ENCODE assay signal across 33 cellular contexts in the genomic region with DNA sequence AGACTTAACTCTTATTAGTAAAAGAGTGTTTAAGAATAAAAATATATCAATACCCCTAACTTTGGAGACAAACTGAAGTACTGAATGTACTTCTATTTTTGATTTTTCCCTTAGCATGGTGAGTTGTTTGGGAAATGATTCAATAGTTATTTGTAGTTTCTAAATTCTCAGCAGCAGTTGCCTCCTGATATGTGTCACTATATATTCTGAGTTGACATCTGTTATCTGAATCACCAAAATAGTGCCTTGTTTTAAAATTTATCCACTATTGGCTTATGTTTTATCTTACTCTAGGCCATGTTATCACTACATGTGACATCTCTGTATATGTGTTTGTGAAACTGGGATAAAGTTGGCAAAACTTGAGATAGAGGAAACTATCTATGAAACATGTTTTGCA.
"Had no signal": no experiment of that assay in that cellular context is flagged by ENCODE, and none has a peak within 500 bp of the region (broad histone marks: within the 10 kb centered on the region; RNA-seq: fewer than 3 reads in every experiment).

No MANE protein-coding gene starts in this region.

- H3K4me2 ChIP-seq: neural progenitor cell had no signal

- ATAC-seq: heart right ventricle; left colon; left lung; lower lobe of right lung; mucosa of descending colon; natural killer cell; right lobe of liver; stimulated activated memory B cell treated with anti-CD40 and anti-IgM and Interleukin-4, amounts not matched to agents 10 μg/mL and 1 μg/mL and 100 μg/mL, for 72 hours; upper lobe of right lung had no signal

- DNase-seq: heart right ventricle; hippocampal formation; kidney; left colon; left lung; lower lobe of right lung; mammary epithelial cell; mesenchymal stem cell; mucosa of descending colon; naive B cell; natural killer cell; nephron progenitor cell; occipital lobe; ovary; right lobe of liver; small intestine; stimulated activated CD4-positive, alpha-beta T cell treated with anti-CD3 and anti-CD28 coated beads, Interleukin-1b, Interleukin-23, amount 100 ng/mL, for 48 hours; stimulated activated CD4-positive, alpha-beta T cell treated with anti-CD3 and anti-CD28 coated beads, Interleukin-2, amount 100 ng/mL, for 48 hours; stimulated activated CD4-positive, alpha-beta T cell treated with anti-CD3 and anti-CD28 coated beads, Interleukin-4, amount 100 ng/mL, for 4 hours; stimulated activated CD8-positive, alpha-beta memory T cell treated with anti-CD3 and anti-CD28 coated beads, Interleukin-4, amount 100 ng/mL, for 48 hours; stimulated activated naive CD4-positive, alpha-beta T cell treated with Interleukin-2 at 50 U/mL for 16 hours; stomach; tibial artery; trophoblast cell; upper lobe of right lung had no signal

- H3K9me3 ChIP-seq: heart right ventricle, left lung, lower lobe of right lung, mucosa of descending colon, neutrophil, ovary, right atrium auricular region, right lobe of liver, stomach, suprapubic skin, thoracic aorta, tibial artery, upper lobe of right lung had no signal

- H3K36me3 ChIP-seq: heart right ventricle, left lung, lower lobe of right lung, neural progenitor cell, neutrophil, ovary, right atrium auricular region, right lobe of liver, stomach, suprapubic skin, thoracic aorta, tibial artery, upper lobe of right lung had no signal

- H3K27ac ChIP-seq: heart right ventricle, left lung, lower lobe of right lung, neural progenitor cell, neutrophil, ovary, right atrium auricular region, right lobe of liver, stomach, suprapubic skin, thoracic aorta, tibial artery, upper lobe of right lung had no signal

- H3K4me3 ChIP-seq: heart right ventricle, left lung, lower lobe of right lung, mucosa of descending colon, neural progenitor cell, ovary, right atrium auricular region, right lobe of liver, stomach, suprapubic skin, thoracic aorta, tibial artery, upper lobe of right lung had no signal

- H3K9ac ChIP-seq: neural progenitor cell had no signal

- H2AFZ ChIP-seq: neural progenitor cell had no signal

- H3K27me3 ChIP-seq: heart right ventricle, left lung, neural progenitor cell, ovary, right atrium auricular region, right lobe of liver, stomach, suprapubic skin, tibial artery, upper lobe of right lung had no signal

- H3K4me1 ChIP-seq: left lung, lower lobe of right lung, right atrium auricular region, right lobe of liver, stomach, suprapubic skin, tibial artery, upper lobe of right lung had no signal

- FAIRE-seq: islet of Langerhans, kidney, small intestine, urothelium cell line had no signal
